ENCODE assay signal across 8 cellular contexts in the genomic region with DNA sequence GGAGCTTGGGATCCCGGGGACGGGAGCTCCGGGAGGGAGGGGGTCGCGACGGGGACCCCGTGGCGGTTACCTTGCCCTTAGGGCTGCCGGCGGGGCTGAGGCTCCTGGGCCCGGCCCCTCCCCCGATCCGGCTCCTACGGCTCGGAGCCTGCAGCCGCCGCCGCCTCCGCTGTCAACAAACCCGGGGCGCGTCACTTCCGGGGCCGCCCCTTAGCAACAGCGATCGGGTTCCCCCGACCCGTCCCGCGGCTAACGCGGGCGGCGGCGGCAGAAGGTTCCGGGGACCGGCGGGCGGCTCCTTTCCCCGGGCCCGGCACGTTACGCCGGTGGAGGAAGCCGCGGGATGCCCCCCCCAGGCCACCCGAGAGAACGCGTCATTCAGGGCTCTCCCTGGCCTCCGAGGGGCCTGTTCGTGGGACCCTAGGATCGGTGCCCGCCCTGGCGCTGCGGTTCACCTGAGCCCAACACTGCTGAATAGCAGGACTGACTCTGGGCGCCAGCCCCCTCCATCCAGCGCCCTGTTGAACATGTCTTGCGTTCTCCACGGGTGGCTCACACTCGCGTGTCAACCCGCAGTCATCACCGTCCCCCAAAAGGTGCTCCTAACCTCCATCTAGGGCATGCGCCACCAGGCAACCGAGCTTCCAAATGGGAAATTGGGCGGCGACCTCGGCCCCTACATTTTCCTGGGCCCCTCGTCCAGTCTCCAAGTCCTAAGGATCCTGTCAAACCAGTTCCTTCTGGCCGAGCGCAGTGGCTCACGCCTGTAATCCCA. TPM values are rescaled to one million over a fixed set of nuclear protein-coding genes. Genes with fewer than 3 reads are reported as not detected.
DNase-seq lines count a peak whose midpoint lies in the region; ATAC-seq and TF ChIP-seq lines count a peak whose summit lies in the region.

A gene (minus strand): TSS at position 183 of the 775 bp plus-strand sequence. CDS start 16,362 bp downstream, outside the sequence.

- H3K27me3 Mint-ChIP-seq in IgD-negative memory B cell: peaks cover 1% of the 10 kb centered on the region

- peak; percentile 85 for TF ChIP-seq POLR2A in erythroblast (IDR thresholded peaks at IDR 0.05; ENCODE audit: low read length)

- H2AFZ ChIP-seq in PC-3 (ENCODE audit: low read length): peak within 1 kb of the TSS; percentile 90

- H3K4me1 ChIP-seq in PC-3 (ENCODE audit: insufficient read depth, low read length) (peaks cover 5% of the 10 kb centered on the region; the same call in 1 of the 2 replicates), mucosa of stomach (ENCODE audit: control insufficient read depth, insufficient read depth, low read length) (peaks cover 14% of the 10 kb centered on the region)

- no peaks in the 10 kb centered on the region for H3F3A ChIP-seq in PC-3 (ENCODE audit: low read length, unreplicated experiment)

- no peaks in the 10 kb centered on the region for H3K36me3 ChIP-seq in PC-3 (ENCODE audit: low read depth, low read length)
- H3K36me3 ChIP-seq in mucosa of stomach (ENCODE audit: control insufficient read depth, insufficient read depth, low read length): peaks cover 6% of the 10 kb centered on the region

- peaks cover 13% of the 10 kb centered on the region for H3K79me2 ChIP-seq in PC-3 (ENCODE audit: low read length)

- DNase-seq in D341Med (ENCODE audit: low spot score) (peak; percentile 98), PC-3 (peak; percentile 86), activated T-cell treated with anti-CD3 and anti-CD28 coated beads for 48 hours (ENCODE audit: low read depth) (peak; percentile 92), erythroblast (lab: John Stamatoyannopoulos, UW) (peak; percentile 96 to 98)
- peak; percentile 97 for DNase-seq in stimulated activated CD8-positive, alpha-beta memory T cell treated with anti-CD3 and anti-CD28 coated beads, Interleukin-4, amount 100 ng/mL, for 48 hours

- TSS peak; percentile 96 for BruUV-seq in PC-3 (replicated peaks; lab: Mats Ljungman, UMichigan)

- CTCF ChIA-PET in PC-3 (lab: Charles Lee): no interaction called here

- H3K36me3 Mint-ChIP-seq in IgD-negative memory B cell: no peaks in the 10 kb centered on the region

- ATAC-seq in GM21528 (IDR thresholded peaks at IDR 0.05; ENCODE audit: low FRiP score, unreplicated experiment) (peak; percentile 81), PC-3 (peak; percentile 92)

- peaks cover 0 to 2% (median 0%) of the 10 kb centered on the region in 3 donors for H3K9me3 Mint-ChIP-seq in IgD-negative memory B cell

- peak within 1 kb of the TSS; percentile 71 for H3K9ac ChIP-seq in PC-3 (ENCODE audit: low read length)
- H3K9ac ChIP-seq in mucosa of stomach (ENCODE audit: low read length): peak within 1 kb of the TSS; percentile 98

- POLR2A ChIA-PET in PC-3 (lab: Charles Lee; ENCODE audit: unreplicated experiment): interaction anchor here (0.7 kb wide), 1 partner anchor 48 kb away, joined by 3 read pairs; no protein-coding TSS in a partner anchor

- H3K4me3 ChIP-seq in PC-3 (ENCODE audit: low read length) (peak within 1 kb of the TSS; percentile 87), mucosa of stomach (ENCODE audit: low read length) (peak within 1 kb of the TSS; percentile 97)

- peak within 1 kb of the TSS; percentile 62 for H3K27ac ChIP-seq in PC-3 (ENCODE audit: low read length)

- intact Hi-C loops in PC-3 (cut with micrococcal nuclease): no loop called here

- TF ChIP-seq CTCF in PC-3 (conservative IDR thresholded peaks at IDR 0.05; ENCODE audit: low read depth, low read length): no peak

- H3K4me1 Mint-ChIP-seq in IgD-negative memory B cell: peaks cover 9 to 26% (median 15%) of the 10 kb centered on the region in 3 donors

- H4K20me1 ChIP-seq in PC-3 (ENCODE audit: low read length): no peaks in the 10 kb centered on the region

- H3K4me2 ChIP-seq in PC-3 (ENCODE audit: low read length): peak within 1 kb of the TSS; percentile 96

- H3K9me2 ChIP-seq in PC-3 (replicated peaks; ENCODE audit: low read length): no peaks in the 10 kb centered on the region

- H3K4me3 Mint-ChIP-seq in IgD-negative memory B cell: peak within 1 kb of the TSS; percentile 94 to 98 (median 98)

- H3K27ac Mint-ChIP-seq in IgD-negative memory B cell: peak within 1 kb of the TSS; percentile 95 to 99 (median 96)

- H3K27me3 ChIP-seq in PC-3 (ENCODE audit: low read length) (no peaks in the 10 kb centered on the region), mucosa of stomach (ENCODE audit: control insufficient read depth, insufficient read depth, low read length) (no peaks in the 10 kb centered on the region)

- H3K9me3 ChIP-seq in PC-3 (ENCODE audit: low read length): no peaks in the 10 kb centered on the region
- no peaks in the 10 kb centered on the region for H3K9me3 ChIP-seq in mucosa of stomach (ENCODE audit: control insufficient read depth, low read length)

RNA-seq across cellular contexts. Expression of the gene that starts here (rescaled TPM):
- 33.7 TPM for polyA plus RNA-seq in IgD-negative memory B cell
- total RNA-seq in PC-3 (2014; rRNA removed): 14.8 and 20.6 TPM in 2 replicates

Comparison
In these comparisons a context has a peak if more than half of its experiments do, and no peak if none do; other contexts are left out.
1. Peak in every context shown above with its lines: DNase-seq, ATAC-seq, H3K4me3 ChIP-seq and H3K27ac ChIP-seq.